Comparison of ENCODE assay signal across 38 cellular contexts in the genomic region with DNA sequence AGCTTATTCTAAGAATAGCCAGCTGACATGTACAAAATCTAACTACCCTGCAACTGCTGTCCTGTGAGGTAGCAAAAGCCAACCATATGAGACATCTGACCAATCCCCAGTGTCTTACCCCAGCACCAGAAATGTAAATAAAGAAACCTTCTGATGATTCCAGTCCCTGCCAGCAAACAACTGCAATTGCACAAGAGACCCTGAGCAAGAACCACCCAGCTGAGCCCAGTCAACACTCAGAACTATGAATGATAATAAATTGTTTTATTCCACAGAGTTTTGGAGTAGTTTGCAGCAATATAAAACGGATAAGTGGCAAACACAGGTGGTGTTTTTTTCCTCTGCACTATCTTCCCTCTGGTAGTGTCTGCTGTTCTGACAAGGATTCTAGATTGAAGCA.
"Had no signal": no experiment of that assay in that cellular context is flagged by ENCODE, and none has a peak within 500 bp of the region (broad histone marks: within the 10 kb centered on the region; RNA-seq: fewer than 3 reads in every experiment).

No MANE protein-coding gene starts in this region.

- H3K27ac ChIP-seq: ascending aorta, body of pancreas, brain microvascular endothelial cell, breast epithelium, cardiac muscle cell had no signal

- H3K9me3 Mint-ChIP-seq: activated naive CD4-positive, alpha-beta T cell treated with anti-CD3 and anti-CD28 coated beads, Interleukin-2, amount 10 ng/mL, durations not matched to agents 7 days and 5 days; activated naive CD8-positive, alpha-beta T cell treated with anti-CD3 and anti-CD28 coated beads for 36 hours; activated naive CD8-positive, alpha-beta T cell treated with anti-CD3 and anti-CD28 coated beads, Interleukin-2, amount 50 U/mL, for 24 hours; activated T-helper 1 cell treated with anti-CD3 and anti-CD28 coated beads, Interleukin-12 subunit alpha, Interleukin-12 subunit beta, Interleukin-2, Interleukin-4 antibody, amounts not matched to agents 30 ng/mL and 10 ng/mL and 1 ng/mL, durations not matched to agents 14 hours and 24 hours and 36 hours; activated T-helper 2 cell treated with anti-CD3 and anti-CD28 coated beads, Interferon-gamma antibody, Interleukin-2, Interleukin-4, amounts not matched to agents 10 μg/mL and 5 μg/mL and 100 μg/mL, durations not matched to agents 14 hours and 24 hours and 36 hours had no signal

- DNase-seq: activated effector memory CD4-positive, alpha-beta T cell treated with anti-CD3 and anti-CD28 coated beads, Interleukin-2, amount 50 U/mL, for 16 hours; activated effector memory CD4-positive, alpha-beta T cell treated with Interleukin-2 at 50 U/mL for 16 hours; activated gamma-delta T cell; activated gamma-delta T cell treated with Interleukin-2 at 50 U/mL for 16 hours; activated naive CD4-positive, alpha-beta T cell; activated naive CD4-positive, alpha-beta T cell treated with anti-CD3 and anti-CD28 coated beads for 36 hours; activated naive CD4-positive, alpha-beta T cell treated with anti-CD3 and anti-CD28 coated beads, Interleukin-2, amount 10 ng/mL, durations not matched to agents 7 days and 5 days; activated naive CD4-positive, alpha-beta T cell treated with anti-CD3 and anti-CD28 coated beads, Interleukin-2, amount 50 U/mL, for 16 hours; activated naive CD4-positive, alpha-beta T cell treated with Interleukin-2 at 50 U/mL for 16 hours; activated naive CD8-positive, alpha-beta T cell treated with anti-CD3 and anti-CD28 coated beads for 36 hours; activated naive CD8-positive, alpha-beta T cell treated with anti-CD3 and anti-CD28 coated beads, Interleukin-2, amount 10 ng/mL, durations not matched to agents 7 days and 5 days; activated naive CD8-positive, alpha-beta T cell treated with anti-CD3 and anti-CD28 coated beads, Interleukin-2, amount 50 U/mL, for 24 hours; activated T-cell treated with anti-CD3 and anti-CD28 coated beads, Interleukin-2, amount 50 U/mL, for 1 hour; activated T-cell treated with anti-CD3 and anti-CD28 coated beads, Interleukin-2, amount 50 U/mL, for 24 hours; activated T-cell treated with anti-CD3 and anti-CD28 coated beads, Interleukin-2, amount 50 U/mL, for 4 hours; activated T-cell treated with anti-CD3 and anti-CD28 coated beads, Interleukin-2, amount 50 U/mL, for 72 hours; amniotic stem cell; amygdala; anterior cingulate cortex; aorta; body of pancreas; brain microvascular endothelial cell; caudate nucleus; central memory CD4-positive, alpha-beta T cell; cerebellar nuclear complex had no signal

- H3K27me3 ChIP-seq: ascending aorta, body of pancreas, brain microvascular endothelial cell, breast epithelium, cardiac muscle cell had no signal

- H3K4me3 Mint-ChIP-seq: activated naive CD4-positive, alpha-beta T cell treated with anti-CD3 and anti-CD28 coated beads for 36 hours; activated naive CD4-positive, alpha-beta T cell treated with anti-CD3 and anti-CD28 coated beads, Interleukin-2, amount 10 ng/mL, durations not matched to agents 7 days and 5 days; activated naive CD4-positive, alpha-beta T cell treated with anti-CD3 and anti-CD28 coated beads, Interleukin-2, amount 50 U/mL, for 24 hours; activated naive CD8-positive, alpha-beta T cell; activated naive CD8-positive, alpha-beta T cell treated with anti-CD3 and anti-CD28 coated beads for 36 hours; activated naive CD8-positive, alpha-beta T cell treated with anti-CD3 and anti-CD28 coated beads, Interleukin-2, amount 10 ng/mL, durations not matched to agents 7 days and 5 days; activated naive CD8-positive, alpha-beta T cell treated with anti-CD3 and anti-CD28 coated beads, Interleukin-2, amount 50 U/mL, for 24 hours; activated T-cell treated with anti-CD3 and anti-CD28 coated beads, Interleukin-2, amount 50 U/mL, for 24 hours; activated T-cell treated with anti-CD3 and anti-CD28 coated beads, Interleukin-2, amount 50 U/mL, for 4 hours; activated T-cell treated with anti-CD3 and anti-CD28 coated beads, Interleukin-2, amount 50 U/mL, for 72 hours; activated T-helper 1 cell treated with anti-CD3 and anti-CD28 coated beads, Interleukin-12 subunit alpha, Interleukin-12 subunit beta, Interleukin-2, Interleukin-4 antibody, amounts not matched to agents 30 ng/mL and 10 ng/mL and 1 ng/mL, durations not matched to agents 14 hours and 24 hours and 36 hours; activated T-helper 17 cell treated with anti-CD3 and anti-CD28 coated beads, Interleukin-2, amount 50 U/mL, for 72 hours; brain; central memory CD8-positive, alpha-beta T cell had no signal

- H3K36me3 Mint-ChIP-seq: activated naive CD4-positive, alpha-beta T cell treated with anti-CD3 and anti-CD28 coated beads, Interleukin-2, amount 10 ng/mL, durations not matched to agents 7 days and 5 days; activated naive CD4-positive, alpha-beta T cell treated with anti-CD3 and anti-CD28 coated beads, Interleukin-2, amount 50 U/mL, for 24 hours; activated naive CD4-positive, alpha-beta T cell treated with anti-CD3 and anti-CD28 coated beads, Interleukin-2, amount 50 U/mL, for 72 hours; activated naive CD8-positive, alpha-beta T cell; activated naive CD8-positive, alpha-beta T cell treated with anti-CD3 and anti-CD28 coated beads for 36 hours; activated naive CD8-positive, alpha-beta T cell treated with anti-CD3 and anti-CD28 coated beads, Interleukin-2, amount 10 ng/mL, durations not matched to agents 7 days and 5 days; brain had no signal

- FAIRE-seq: astrocyte, bronchial epithelial cell had no signal

- H3K27ac Mint-ChIP-seq: activated naive CD4-positive, alpha-beta T cell treated with anti-CD3 and anti-CD28 coated beads for 36 hours; activated naive CD4-positive, alpha-beta T cell treated with anti-CD3 and anti-CD28 coated beads, Interleukin-2, amount 10 ng/mL, durations not matched to agents 7 days and 5 days; activated naive CD4-positive, alpha-beta T cell treated with anti-CD3 and anti-CD28 coated beads, Interleukin-2, amount 50 U/mL, for 24 hours; activated naive CD4-positive, alpha-beta T cell treated with anti-CD3 and anti-CD28 coated beads, Interleukin-2, amount 50 U/mL, for 72 hours; activated naive CD8-positive, alpha-beta T cell; activated naive CD8-positive, alpha-beta T cell treated with anti-CD3 and anti-CD28 coated beads for 36 hours; activated naive CD8-positive, alpha-beta T cell treated with anti-CD3 and anti-CD28 coated beads, Interleukin-2, amount 10 ng/mL, durations not matched to agents 7 days and 5 days; activated naive CD8-positive, alpha-beta T cell treated with anti-CD3 and anti-CD28 coated beads, Interleukin-2, amount 50 U/mL, for 24 hours; activated T-cell treated with anti-CD3 and anti-CD28 coated beads, Interleukin-2, amount 50 U/mL, for 24 hours; activated T-cell treated with anti-CD3 and anti-CD28 coated beads, Interleukin-2, amount 50 U/mL, for 72 hours; activated T-helper 1 cell treated with anti-CD3 and anti-CD28 coated beads, Interleukin-12 subunit alpha, Interleukin-12 subunit beta, Interleukin-2, Interleukin-4 antibody, amounts not matched to agents 30 ng/mL and 10 ng/mL and 1 ng/mL, durations not matched to agents 14 hours and 24 hours and 36 hours; activated T-helper 17 cell treated with anti-CD3 and anti-CD28 coated beads, Interleukin-2, amount 50 U/mL, for 72 hours; activated T-helper 2 cell treated with anti-CD3 and anti-CD28 coated beads, Interferon-gamma antibody, Interleukin-2, Interleukin-4, amounts not matched to agents 10 μg/mL and 5 μg/mL and 100 μg/mL, durations not matched to agents 14 hours and 24 hours and 36 hours; brain had no signal

- H3K4me1 ChIP-seq: ascending aorta, body of pancreas, breast epithelium had no signal

- H3K27me3 Mint-ChIP-seq: activated naive CD4-positive, alpha-beta T cell treated with anti-CD3 and anti-CD28 coated beads, Interleukin-2, amount 10 ng/mL, durations not matched to agents 7 days and 5 days; brain had no signal

- H3K4me3 ChIP-seq: ascending aorta, body of pancreas, breast epithelium, cardiac muscle cell had no signal

- H3K36me3 ChIP-seq: ascending aorta, brain microvascular endothelial cell, breast epithelium, cardiac muscle cell had no signal

- H3K9me3 ChIP-seq: ascending aorta, body of pancreas had no signal

- ATAC-seq: activated naive CD4-positive, alpha-beta T cell treated with anti-CD3 and anti-CD28 coated beads, Interleukin-2, amount 50 U/mL, for 72 hours; activated naive CD8-positive, alpha-beta T cell treated with anti-CD3 and anti-CD28 coated beads, Interleukin-2, amount 50 U/mL, for 24 hours; activated T-cell treated with anti-CD3 and anti-CD28 coated beads, Interleukin-2, amount 50 U/mL, for 4 hours; activated T-cell treated with anti-CD3 and anti-CD28 coated beads, Interleukin-2, amount 50 U/mL, for 72 hours; activated T-helper 17 cell treated with anti-CD3 and anti-CD28 coated beads, Interleukin-2, amount 50 U/mL, for 72 hours; body of pancreas had no signal

- H3K4me1 Mint-ChIP-seq: activated naive CD4-positive, alpha-beta T cell treated with anti-CD3 and anti-CD28 coated beads, Interleukin-2, amount 10 ng/mL, durations not matched to agents 7 days and 5 days; activated naive CD4-positive, alpha-beta T cell treated with anti-CD3 and anti-CD28 coated beads, Interleukin-2, amount 50 U/mL, for 24 hours; activated naive CD8-positive, alpha-beta T cell treated with anti-CD3 and anti-CD28 coated beads for 36 hours; activated naive CD8-positive, alpha-beta T cell treated with anti-CD3 and anti-CD28 coated beads, Interleukin-2, amount 10 ng/mL, durations not matched to agents 7 days and 5 days; activated naive CD8-positive, alpha-beta T cell treated with anti-CD3 and anti-CD28 coated beads, Interleukin-2, amount 50 U/mL, for 24 hours; activated T-helper 17 cell treated with anti-CD3 and anti-CD28 coated beads, Interleukin-2, amount 50 U/mL, for 72 hours; central memory CD8-positive, alpha-beta T cell had no signal
